Comparison of ENCODE assay signal across 9 cellular contexts in the genomic region with DNA sequence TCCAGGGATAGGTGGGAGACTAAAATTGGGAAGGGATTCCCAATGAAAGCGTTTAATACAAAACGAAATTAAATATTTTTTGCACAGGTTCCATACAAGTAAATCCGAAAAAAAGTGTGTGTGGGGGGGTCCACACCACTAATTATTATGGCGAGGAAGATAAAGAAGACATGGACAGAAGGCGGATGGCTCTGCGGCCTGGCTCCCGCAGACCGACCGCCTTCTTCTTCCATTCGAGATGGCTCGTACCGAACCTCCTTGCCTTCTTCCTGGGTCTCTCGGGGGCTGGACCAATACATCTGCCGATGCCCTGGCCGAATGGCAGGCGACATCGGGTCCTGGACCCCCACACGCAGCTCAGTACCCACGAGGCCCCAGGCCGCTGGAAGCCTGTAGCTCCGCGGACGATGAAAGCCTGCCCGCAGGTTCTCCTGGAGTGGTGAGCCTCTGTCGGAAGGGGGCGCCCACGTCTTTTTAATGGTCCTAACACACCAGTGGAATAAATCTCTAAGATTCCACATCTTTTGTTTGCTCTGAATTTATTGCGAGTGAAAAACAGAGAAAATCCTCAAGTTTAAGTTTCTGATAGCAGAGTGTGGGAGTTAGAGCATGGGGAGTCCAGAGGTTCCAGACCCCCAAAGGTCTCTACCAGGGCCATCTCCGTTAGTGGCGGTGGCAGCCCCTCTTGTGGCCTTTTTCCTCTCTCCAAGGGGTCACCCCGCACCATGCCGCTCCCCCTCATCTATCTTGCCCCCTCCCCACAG. TPM values are rescaled to one million over a fixed set of nuclear protein-coding genes. Genes with fewer than 3 reads are reported as not detected.
DNase-seq lines count a peak whose midpoint lies in the region; ATAC-seq and TF ChIP-seq lines count a peak whose summit lies in the region.
"Had no signal": no experiment of that assay in that cellular context is flagged by ENCODE, and none has a peak within 500 bp of the region (broad histone marks: within the 10 kb centered on the region; RNA-seq: fewer than 3 reads in every experiment).

No MANE protein-coding gene starts in this region.

- ATAC-seq in upper lobe of left lung (ENCODE audit: low FRiP score in 2 of 2) = peak; percentile 76 to 84
- no peak for ATAC-seq in GM21576 (IDR thresholded peaks at IDR 0.05; ENCODE audit: unreplicated experiment)

- H3K4me1 ChIP-seq in SK-N-SH (ENCODE audit: control insufficient read depth in 1 of 2, insufficient read depth in 2 of 2, low read depth in 1 of 2, low read length in 1 of 2) = no peaks in the 10 kb centered on the region
- H3K4me1 ChIP-seq in upper lobe of left lung = peaks cover 30 to 39% (median 34%) of the 10 kb centered on the region in 4 donors

- H4K20me1 ChIP-seq in SK-N-SH (ENCODE audit: insufficient read depth) = no peaks in the 10 kb centered on the region

- peak overlapping the region; percentile 59 for H3K4me2 ChIP-seq in SK-N-SH

- H3K4me1 Mint-ChIP-seq in activated naive CD4-positive, alpha-beta T cell treated with anti-CD3 and anti-CD28 coated beads, Interleukin-2, amount 10 ng/mL, durations not matched to agents 7 days and 5 days = peaks cover 42% of the 10 kb centered on the region
- H3K4me1 Mint-ChIP-seq in glutamatergic neuron (ENCODE audit: low read depth, unreplicated experiment) = peaks cover 5% of the 10 kb centered on the region
- H3K4me1 Mint-ChIP-seq in progenitor cell of endocrine pancreas (ENCODE audit: low read depth) = peaks cover 3% of the 10 kb centered on the region

- H3K4me3 Mint-ChIP-seq in activated naive CD4-positive, alpha-beta T cell treated with anti-CD3 and anti-CD28 coated beads, Interleukin-2, amount 10 ng/mL, durations not matched to agents 7 days and 5 days = peak overlapping the region; percentile 22
- H3K4me3 Mint-ChIP-seq in glutamatergic neuron (ENCODE audit: unreplicated experiment) (peak overlapping the region; percentile 32), progenitor cell of endocrine pancreas (ENCODE audit: low read depth) (peak overlapping the region; percentile 31)

- TF ChIP-seq POLR2A in upper lobe of left lung (IDR thresholded peaks at IDR 0.05) = no peak

- peaks cover 100% of the 10 kb centered on the region for H3K27me3 ChIP-seq in SK-N-SH (ENCODE audit: insufficient read depth)
- peaks cover 2 to 96% (median 72%) of the 10 kb centered on the region in 4 donors for H3K27me3 ChIP-seq in upper lobe of left lung

- POLR2A ChIA-PET in SK-N-SH (lab: Yijun Ruan, JAX) = interaction anchor here (1.1 kb wide), 1 partner anchor 154 kb away, joined by 4 read pairs; no protein-coding TSS in a partner anchor

- no peak for TF ChIP-seq EP300 in SK-N-SH (IDR thresholded peaks at IDR 0.05; ENCODE audit: borderline replicate concordance in 1 of 2, low read depth in 1 of 2, low read length in 1 of 2)
- no peak for TF ChIP-seq EP300 in upper lobe of left lung (IDR thresholded peaks at IDR 0.05)

- H3F3A ChIP-seq in SK-N-SH (replicated peaks; ENCODE audit: insufficient read depth) = no peaks in the 10 kb centered on the region

- no peak overlapping the region for H3K9ac ChIP-seq in SK-N-SH

- CTCF ChIA-PET in SK-N-SH (lab: Yijun Ruan, JAX) = interaction anchor here (0.5 to 13.9 kb wide), 91 partner anchors 8 to 551 kb away, joined by 3 to 328 read pairs (median 4); partner anchors contain the start of genes HOXB5 and TTLL6
- CTCF ChIA-PET in activated naive CD4-positive, alpha-beta T cell treated with anti-CD3 and anti-CD28 coated beads, Interleukin-2, amount 10 ng/mL, durations not matched to agents 7 days and 5 days (lab: Charles Lee) = interaction anchor here (0.7 to 4.5 kb wide), 29 partner anchors 8 to 270 kb away, joined by 3 to 28 read pairs (median 5); no protein-coding TSS in a partner anchor

- 16% methylated on average over 27 of the region's 32 CpGs for WGBS in SK-N-SH (ENCODE audit: low lambda C conversion rate)
- WGBS in upper lobe of left lung, 2 donors = 9% methylated on average over 22 to 32 of the region's 32 CpGs

- H3K27me3 Mint-ChIP-seq in activated naive CD4-positive, alpha-beta T cell treated with anti-CD3 and anti-CD28 coated beads, Interleukin-2, amount 10 ng/mL, durations not matched to agents 7 days and 5 days = peaks cover 99% of the 10 kb centered on the region
- H3K27me3 Mint-ChIP-seq in glutamatergic neuron (ENCODE audit: unreplicated experiment) (peaks cover 52% of the 10 kb centered on the region), progenitor cell of endocrine pancreas (peaks cover 99% of the 10 kb centered on the region)

- TF ChIP-seq CTCF in SK-N-SH (IDR thresholded peaks at IDR 0.05) (peak; percentile 97), glutamatergic neuron (IDR thresholded peaks at IDR 0.05; ENCODE audit: partially characterized antibody, unreplicated experiment) (peak; percentile 72), progenitor cell of endocrine pancreas (IDR thresholded peaks at IDR 0.05; ENCODE audit: unreplicated experiment) (peak; percentile 90), upper lobe of left lung (IDR thresholded peaks at IDR 0.05) (peak; percentile 27 to 71 (median 61))

- no peaks in the 10 kb centered on the region for H3K9me3 ChIP-seq in SK-N-SH
- no peaks in the 10 kb centered on the region for H3K9me3 ChIP-seq in upper lobe of left lung

- DNase-seq in DMS153 (lab: John Stamatoyannopoulos, UW) = peak; percentile 69
- DNase-seq in LHCN-M2 (ENCODE audit: low read depth) = peak; percentile 67
- DNase-seq in SK-N-SH = peak; percentile 83
- DNase-seq in activated naive CD4-positive, alpha-beta T cell treated with anti-CD3 and anti-CD28 coated beads, Interleukin-2, amount 10 ng/mL, durations not matched to agents 7 days and 5 days = peak; percentile 88
- peak; percentile 92 for DNase-seq in glutamatergic neuron
- peak; percentile 77 for DNase-seq in progenitor cell of endocrine pancreas (ENCODE audit: low spot score, unreplicated experiment)
- peak; percentile 70 to 74 for DNase-seq in upper lobe of left lung

- peak; percentile 82 for TF ChIP-seq RAD21 in SK-N-SH (IDR thresholded peaks at IDR 0.05; ENCODE audit: low read length)

- H3K36me3 ChIP-seq in SK-N-SH (replicated peaks in 1 of 2; ENCODE audit: control insufficient read depth in 1 of 2, insufficient read depth in 2 of 2, low read length in 1 of 2) (no peaks in the 10 kb centered on the region), upper lobe of left lung (no peaks in the 10 kb centered on the region)

- H3K9me3 Mint-ChIP-seq in activated naive CD4-positive, alpha-beta T cell treated with anti-CD3 and anti-CD28 coated beads, Interleukin-2, amount 10 ng/mL, durations not matched to agents 7 days and 5 days = no peaks in the 10 kb centered on the region
- H3K9me3 Mint-ChIP-seq in glutamatergic neuron (ENCODE audit: unreplicated experiment) (peaks cover 1% of the 10 kb centered on the region), progenitor cell of endocrine pancreas (ENCODE audit: low read depth) (no peaks in the 10 kb centered on the region)
- H3K9me3 Mint-ChIP-seq: dendritic cell treated with granulocyte-macrophage colony-stimulating factor and Interleukin-4, amounts not matched to agents 40 ng/mL and 50 ng/mL, for 4 days had no signal

- no peak overlapping the region for H2AFZ ChIP-seq in SK-N-SH (ENCODE audit: low read depth)

- H3K4me3 ChIP-seq in SK-N-SH (ENCODE audit: low read depth in 2 of 2, low read length in 1 of 2) (peak overlapping the region; percentile 21 to 42; a peak in 3 of 4 replicates), upper lobe of left lung (no peak overlapping the region)

- H3K36me3 Mint-ChIP-seq in activated naive CD4-positive, alpha-beta T cell treated with anti-CD3 and anti-CD28 coated beads, Interleukin-2, amount 10 ng/mL, durations not matched to agents 7 days and 5 days = no peaks in the 10 kb centered on the region
- peaks cover 3% of the 10 kb centered on the region for H3K36me3 Mint-ChIP-seq in glutamatergic neuron (ENCODE audit: unreplicated experiment)
- H3K36me3 Mint-ChIP-seq in progenitor cell of endocrine pancreas (ENCODE audit: insufficient read depth) = no peaks in the 10 kb centered on the region

- no peaks in the 10 kb centered on the region for H3K79me2 ChIP-seq in SK-N-SH (ENCODE audit: insufficient read depth)

- H3K9me2 ChIP-seq in SK-N-SH = no peaks in the 10 kb centered on the region

- H3K27ac Mint-ChIP-seq in activated naive CD4-positive, alpha-beta T cell treated with anti-CD3 and anti-CD28 coated beads, Interleukin-2, amount 10 ng/mL, durations not matched to agents 7 days and 5 days = peak overlapping the region; percentile 74
- H3K27ac Mint-ChIP-seq in glutamatergic neuron (ENCODE audit: unreplicated experiment) = no peak overlapping the region
- no peak overlapping the region for H3K27ac Mint-ChIP-seq in progenitor cell of endocrine pancreas
- H3K27ac Mint-ChIP-seq: dendritic cell treated with granulocyte-macrophage colony-stimulating factor and Interleukin-4, amounts not matched to agents 40 ng/mL and 50 ng/mL, for 4 days had no signal

- H3K27ac ChIP-seq in SK-N-SH (ENCODE audit: low read depth in 2 of 2, low read length in 1 of 2) = no peak overlapping the region
- H3K27ac ChIP-seq in upper lobe of left lung = no peak overlapping the region

RNA-seq across cellular contexts. Expression of gene PRAC2, which starts 1.4 kb away (rescaled TPM):
- not detected in 2 replicates for total RNA-seq in LHCN-M2 (2014; rRNA removed)
- polyA plus RNA-seq in LHCN-M2 (2012) = not detected
- not detected in 2 replicates for polyA plus RNA-seq in SK-N-SH (2012; rRNA removed)
- polyA plus RNA-seq in SK-N-SH (2012; cell fraction: cytosol; rRNA removed) = not detected in 2 replicates
- not detected in 2 replicates for polyA plus RNA-seq in SK-N-SH (2012; cell fraction: nucleus; rRNA removed)
- not detected for total RNA-seq in glutamatergic neuron (ENCODE audit: unreplicated experiment)
- not detected in 2 replicates for total RNA-seq in progenitor cell of endocrine pancreas
- not detected for total RNA-seq in upper lobe of left lung

RNA-seq across cellular contexts. Expression of gene PRAC1, which starts 2.1 kb away (rescaled TPM):
- total RNA-seq in LHCN-M2 (2014; rRNA removed) (not detected in 2 replicates), glutamatergic neuron (ENCODE audit: unreplicated experiment) (not detected), progenitor cell of endocrine pancreas (not detected in 2 replicates), upper lobe of left lung (not detected)
- not detected for polyA plus RNA-seq in LHCN-M2 (2012)
- polyA plus RNA-seq in SK-N-SH (2012; rRNA removed) = not detected in 2 replicates
- polyA plus RNA-seq in SK-N-SH (2012; cell fraction: cytosol; rRNA removed) = not detected in 2 replicates
- not detected in 2 replicates for polyA plus RNA-seq in SK-N-SH (2012; cell fraction: nucleus; rRNA removed)

RNA-seq across cellular contexts. Expression of gene HOXB13, which starts 4.1 kb away (rescaled TPM):
- total RNA-seq in LHCN-M2 (2014; rRNA removed) (0.77 and 0.80 TPM in 2 replicates), glutamatergic neuron (ENCODE audit: unreplicated experiment) (0.20 TPM), progenitor cell of endocrine pancreas (not detected in 2 replicates), upper lobe of left lung (not detected)
- polyA plus RNA-seq in LHCN-M2 (2012) = 0.92 TPM
- not detected in 2 replicates for polyA plus RNA-seq in SK-N-SH (2012; rRNA removed)
- not detected in 2 replicates for polyA plus RNA-seq in SK-N-SH (2012; cell fraction: cytosol; rRNA removed)
- polyA plus RNA-seq in SK-N-SH (2012; cell fraction: nucleus; rRNA removed) = 0.07 TPM in 1 of 2 replicates, not detected in the other

Comparison
In these comparisons a context has a peak if more than half of its experiments do, and no peak if none do; other contexts are left out.
1. H3K4me3 ChIP-seq: peak in SK-N-SH (2 of 2); none in upper lobe of left lung (0 of 4).
2. Peak in every context shown above with its lines, with median percentiles within 50 percentile points of each other: DNase-seq, CTCF ChIP-seq and H3K4me3 Mint-ChIP-seq.